In the genomic region with DNA sequence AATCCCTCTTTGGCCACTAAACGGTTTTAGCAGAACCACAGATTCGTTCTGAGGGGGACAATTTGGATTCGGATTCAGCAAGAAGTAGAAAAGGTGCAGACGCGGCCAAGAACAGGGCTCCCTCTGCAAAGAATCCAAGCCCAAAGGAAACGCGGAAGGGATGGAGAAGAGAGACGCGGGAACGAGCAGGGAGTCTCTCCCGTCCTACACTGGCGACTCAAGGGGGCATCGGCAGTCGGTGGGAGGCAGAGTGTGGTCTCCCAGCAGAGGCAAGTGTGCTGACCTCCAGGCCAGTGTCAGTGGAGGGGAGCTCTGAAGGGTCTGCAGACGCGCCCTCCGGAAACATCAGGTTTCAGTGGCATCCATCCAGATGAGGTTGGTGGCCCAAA, we compare ENCODE assay signal across 8 cellular contexts. TPM values are rescaled to one million over a fixed set of nuclear protein-coding genes. Genes with fewer than 3 reads are reported as not detected.
DNase-seq lines count a peak whose midpoint lies in the region; ATAC-seq and TF ChIP-seq lines count a peak whose summit lies in the region.

No MANE protein-coding gene starts in this region.

- peaks cover 3 to 14% (median 9%) of the 10 kb centered on the region in 4 donors for H3K4me1 Mint-ChIP-seq in CD4-positive, CD25-positive, alpha-beta regulatory T cell
- peaks cover 35 to 45% of the 10 kb centered on the region in 2 donors for H3K4me1 Mint-ChIP-seq in natural killer cell treated with Interleukin-12 subunit alpha and Interleukin-12 subunit beta and Interleukin-15 and Interleukin-18, amount 100 ng/mL, for 72 hours (ENCODE audit: low read depth in 2 of 2)

- peaks cover 0 to 5% (median 0%) of the 10 kb centered on the region in 7 donors for H3K9me3 Mint-ChIP-seq in CD4-positive, CD25-positive, alpha-beta regulatory T cell
- no peaks in the 10 kb centered on the region for H3K9me3 Mint-ChIP-seq in natural killer cell treated with Interleukin-12 subunit alpha and Interleukin-12 subunit beta and Interleukin-15 and Interleukin-18, amount 100 ng/mL, for 72 hours

- intact Hi-C loops in left colon (cut with DNase I, micrococcal nuclease) = no loop called here

- DNase-seq in CD4-positive, CD25-positive, alpha-beta regulatory T cell = no peak
- DNase-seq in coronary artery (ENCODE audit: low spot score) (no peak), left colon (no peak), NCI-H1930 (lab: John Stamatoyannopoulos, UW) (no peak)
- DNase-seq in natural killer cell treated with Interleukin-12 subunit alpha and Interleukin-12 subunit beta and Interleukin-15 and Interleukin-18, amount 100 ng/mL, for 72 hours (ENCODE audit: low spot score) = no peak

- no peaks in the 10 kb centered on the region for H3K9me3 ChIP-seq in CD4-positive, CD25-positive, alpha-beta regulatory T cell (ENCODE audit: control insufficient read depth in 2 of 2, low read length in 2 of 2)
- no peaks in the 10 kb centered on the region for H3K9me3 ChIP-seq in HUES64 (ENCODE audit: insufficient read depth, low read depth, low read length)

- H3K27ac Mint-ChIP-seq in CD4-positive, CD25-positive, alpha-beta regulatory T cell = no peak overlapping the region
- peak overlapping the region in 1 of 2 donors; percentile 33 for H3K27ac Mint-ChIP-seq in natural killer cell treated with Interleukin-12 subunit alpha and Interleukin-12 subunit beta and Interleukin-15 and Interleukin-18, amount 100 ng/mL, for 72 hours

- no peak overlapping the region for H3K9ac ChIP-seq in HUES64 (ENCODE audit: low read depth, low read length)

- H3K36me3 Mint-ChIP-seq in CD4-positive, CD25-positive, alpha-beta regulatory T cell = no peaks in the 10 kb centered on the region
- no peaks in the 10 kb centered on the region for H3K36me3 Mint-ChIP-seq in natural killer cell treated with Interleukin-12 subunit alpha and Interleukin-12 subunit beta and Interleukin-15 and Interleukin-18, amount 100 ng/mL, for 72 hours

- TF ChIP-seq CTCF in coronary artery (IDR thresholded peaks at IDR 0.05) = no peak

- H3K27me3 ChIP-seq in CD4-positive, CD25-positive, alpha-beta regulatory T cell (ENCODE audit: control insufficient read depth, insufficient read depth, low read length) = peaks cover 56% of the 10 kb centered on the region
- peaks cover 73% of the 10 kb centered on the region for H3K27me3 ChIP-seq in HUES64 (ENCODE audit: insufficient read depth, low read length)

- peaks cover 11% of the 10 kb centered on the region for H3K4me1 ChIP-seq in CD4-positive, CD25-positive, alpha-beta regulatory T cell (ENCODE audit: control insufficient read depth, insufficient read depth, low read length, poor library complexity, severe bottlenecking)
- peaks cover 5% of the 10 kb centered on the region; the same call in 1 of the 2 replicates for H3K4me1 ChIP-seq in HUES64 (ENCODE audit: insufficient read depth, low read length)

- H3K36me3 ChIP-seq in CD4-positive, CD25-positive, alpha-beta regulatory T cell (ENCODE audit: control insufficient read depth, insufficient read depth, low read length) = no peaks in the 10 kb centered on the region
- H3K36me3 ChIP-seq in HUES64 (ENCODE audit: insufficient read depth, low read length) = no peaks in the 10 kb centered on the region

- no peak overlapping the region for H3K4me3 ChIP-seq in CD4-positive, CD25-positive, alpha-beta regulatory T cell (ENCODE audit: low read depth, low read length)
- H3K4me3 ChIP-seq in HUES64 (ENCODE audit: low read length) (peak overlapping the region; percentile 66), coronary artery (peak overlapping the region; percentile 69)

- H3K27ac ChIP-seq in CD4-positive, CD25-positive, alpha-beta regulatory T cell (ENCODE audit: insufficient read depth, low read length, poor library complexity, severe bottlenecking) = no peak overlapping the region
- H3K27ac ChIP-seq in HUES64 (ENCODE audit: low read depth, low read length) = no peak overlapping the region
- H3K27ac ChIP-seq in coronary artery = no peak overlapping the region

- H3K4me3 Mint-ChIP-seq in CD4-positive, CD25-positive, alpha-beta regulatory T cell = peak overlapping the region; percentile 74 to 86 (median 78)
- peak overlapping the region; percentile 88 for H3K4me3 Mint-ChIP-seq in natural killer cell treated with Interleukin-12 subunit alpha and Interleukin-12 subunit beta and Interleukin-15 and Interleukin-18, amount 100 ng/mL, for 72 hours

- no peak for ATAC-seq in CD4-positive, CD25-positive, alpha-beta regulatory T cell (ENCODE audit: low read depth in 2 of 2)
- no peak for ATAC-seq in natural killer cell treated with Interleukin-12 subunit alpha and Interleukin-12 subunit beta and Interleukin-15 and Interleukin-18, amount 100 ng/mL, for 72 hours
- ATAC-seq in HG02870 (IDR thresholded peaks at IDR 0.05; ENCODE audit: unreplicated experiment) (no peak), left colon (no peak), HG02938 (IDR thresholded peaks at IDR 0.05; ENCODE audit: unreplicated experiment) (no peak)

- peaks cover 79% of the 10 kb centered on the region for H3K27me3 Mint-ChIP-seq in CD4-positive, CD25-positive, alpha-beta regulatory T cell
- H3K27me3 Mint-ChIP-seq in natural killer cell treated with Interleukin-12 subunit alpha and Interleukin-12 subunit beta and Interleukin-15 and Interleukin-18, amount 100 ng/mL, for 72 hours = peaks cover 49 to 50% of the 10 kb centered on the region in 2 donors

- WGBS in HUES64 = 2% methylated on average over 17 of the region's 17 CpGs

RNA-seq across cellular contexts. Expression of gene TMEM163, which starts 1.1 kb away (rescaled TPM):
- 0.64 TPM for total RNA-seq in CD4-positive, CD25-positive, alpha-beta regulatory T cell
- polyA plus RNA-seq in CD4-positive, CD25-positive, alpha-beta regulatory T cell = 1 to 10 TPM in 1 of 4 donors, under 1 TPM in 3; 0.08 to 1.0 (median 0.30) TPM
- 0.75 TPM for polyA plus RNA-seq in HUES64 (2013, experiment 1 of 2)
- polyA plus RNA-seq in HUES64 (2013, experiment 2 of 2) = 1.8 TPM
- total RNA-seq in natural killer cell treated with Interleukin-12 subunit alpha and Interleukin-12 subunit beta and Interleukin-15 and Interleukin-18, amount 100 ng/mL, for 72 hours = 1 to 10 TPM in 1 of 2 donors, under 1 TPM in 1; 0.93 to 2.6 TPM
- under 1 TPM in 1 of 2 donors, not detected in 1; 0.25 TPM for total RNA-seq in left colon
